In genomic region chr4:99135541-99136173, GRCh38 we compare ENCODE assay signal across 2 cellular contexts.
TF ChIP-seq lines count a peak whose summit lies in the region.

No MANE protein-coding gene starts in this region.

TF ChIP-seq in HepG2, 621 proteins besides CTCF, POLR2A, EP300 and RAD21:
- TF ChIP-seq SMAD3 (CRISPR knock-in tag; IDR thresholded peaks at IDR 0.05) (no peak), ZNF879 (CRISPR knock-in tag; IDR thresholded peaks at IDR 0.05) (no peak), ZXDC (CRISPR knock-in tag; IDR thresholded peaks at IDR 0.05) (no peak), ZNF724P (CRISPR knock-in tag; IDR thresholded peaks at IDR 0.05; ENCODE audit: borderline replicate concordance) (no peak), PRDM15 (CRISPR knock-in tag; IDR thresholded peaks at IDR 0.05) (no peak), HNF1B (CRISPR knock-in tag; IDR thresholded peaks at IDR 0.05) (no peak)

TF ChIP-seq in SK-N-SH, 30 proteins besides CTCF, POLR2A, EP300 and RAD21:
- TF ChIP-seq GATA2 (CRISPR knock-in tag; IDR thresholded peaks at IDR 0.05) (peak; percentile 61), RXRA (IDR thresholded peaks at IDR 0.05; ENCODE audit: borderline replicate concordance, low read depth) (no peak), YY1 (IDR thresholded peaks at IDR 0.05; ENCODE audit: low read depth) (no peak), TEAD4 (IDR thresholded peaks at IDR 0.05; ENCODE audit: borderline replicate concordance, insufficient read depth) (no peak), RCOR1 (IDR thresholded peaks at IDR 0.05; ENCODE audit: low read length) (peak; percentile 26; the same call in 1 of the 2 replicates)
